In genomic region chr19:8144273-8144672, GRCh38 we compare ENCODE assay signal across 2 cellular contexts.
TF ChIP-seq lines count a peak whose summit lies in the region.

No MANE protein-coding gene starts in this region.

TF ChIP-seq in HepG2, 621 proteins besides CTCF, POLR2A, EP300 and RAD21:
- TF ChIP-seq NCOA2 (CRISPR knock-in tag; IDR thresholded peaks at IDR 0.05) (no peak), NPAS2 (CRISPR knock-in tag; IDR thresholded peaks at IDR 0.05; ENCODE audit: borderline replicate concordance) (no peak), ZNF333 (CRISPR knock-in tag; IDR thresholded peaks at IDR 0.05; ENCODE audit: borderline replicate concordance) (no peak), TAF1 (CRISPR knock-in tag; IDR thresholded peaks at IDR 0.05) (no peak), HMGXB4 (CRISPR knock-in tag; IDR thresholded peaks at IDR 0.05; ENCODE audit: borderline replicate concordance in 1 of 2, low read depth in 1 of 2) (no peak), ZFP36 (IDR thresholded peaks at IDR 0.05; ENCODE audit: borderline replicate concordance, low read depth, low read length, partially characterized antibody) (peak; percentile 39), MTA1 (CRISPR knock-in tag; IDR thresholded peaks at IDR 0.05; ENCODE audit: borderline replicate concordance) (no peak), CENPT (CRISPR knock-in tag; IDR thresholded peaks at IDR 0.05; ENCODE audit: low read depth) (no peak)

TF ChIP-seq in K562, 482 proteins besides CTCF, POLR2A, EP300 and RAD21:
- no peak for TF ChIP-seq BACH1 (tag; IDR thresholded peaks at IDR 0.05)
- no peak for TF ChIP-seq DACH1 (IDR thresholded peaks at IDR 0.05; ENCODE audit: partially characterized antibody)
- TF ChIP-seq E2F8 (IDR thresholded peaks at IDR 0.05; ENCODE audit: low read depth, partially characterized antibody), result no peak
- no peak for TF ChIP-seq CBX8 (IDR thresholded peaks at IDR 0.05; ENCODE audit: borderline replicate concordance, extremely low read depth, low read depth, low read length, poor library complexity, severe bottlenecking)
- no peak for TF ChIP-seq MAZ (CRISPR knock-in tag; conservative IDR thresholded peaks at IDR 0.05 in 1 of 2, IDR thresholded peaks at IDR 0.05 in 1 of 2)
- TF ChIP-seq ZNF583 (CRISPR knock-in tag; IDR thresholded peaks at IDR 0.05), result no peak
- no peak for TF ChIP-seq E4F1 (CRISPR knock-in tag; IDR thresholded peaks at IDR 0.05; ENCODE audit: borderline replicate concordance)
- TF ChIP-seq ARID2 (IDR thresholded peaks at IDR 0.05), result no peak
- no peak for TF ChIP-seq MTA1 (IDR thresholded peaks at IDR 0.05; ENCODE audit: borderline replicate concordance)
- TF ChIP-seq ZNF408 (CRISPR knock-in tag; IDR thresholded peaks at IDR 0.05; ENCODE audit: low read depth), result no peak
- no peak for TF ChIP-seq SNIP1 (IDR thresholded peaks at IDR 0.05; ENCODE audit: low read depth)
- no peak for TF ChIP-seq ATF2 (CRISPR knock-in tag; IDR thresholded peaks at IDR 0.05)
- TF ChIP-seq REST (CRISPR knock-in tag; IDR thresholded peaks at IDR 0.05; ENCODE audit: low read depth), result no peak
- TF ChIP-seq GTF3C2 (IDR thresholded peaks at IDR 0.05; ENCODE audit: borderline replicate concordance, extremely low read depth, insufficient read length), result no peak
- TF ChIP-seq ZFP36 (IDR thresholded peaks at IDR 0.05; ENCODE audit: low read depth, low read length, partially characterized antibody), result peak; percentile 91
- TF ChIP-seq TFAP4 (CRISPR knock-in tag; IDR thresholded peaks at IDR 0.05; ENCODE audit: borderline replicate concordance), result no peak
- TF ChIP-seq BCOR (IDR thresholded peaks at IDR 0.05), result 0 out of 2 replicates have a peak, but pooled peaks have one; percentile 31
- TF ChIP-seq RBM25 (IDR thresholded peaks at IDR 0.05; ENCODE audit: low read depth, low read length, severe bottlenecking), result peak; percentile 67
- TF ChIP-seq NFRKB (IDR thresholded peaks at IDR 0.05; ENCODE audit: low read depth), result no peak
- TF ChIP-seq BRD9 (IDR thresholded peaks at IDR 0.05; ENCODE audit: low read depth, partially characterized antibody), result no peak
